ENCODE assay signal across 6 cellular contexts in the genomic region with DNA sequence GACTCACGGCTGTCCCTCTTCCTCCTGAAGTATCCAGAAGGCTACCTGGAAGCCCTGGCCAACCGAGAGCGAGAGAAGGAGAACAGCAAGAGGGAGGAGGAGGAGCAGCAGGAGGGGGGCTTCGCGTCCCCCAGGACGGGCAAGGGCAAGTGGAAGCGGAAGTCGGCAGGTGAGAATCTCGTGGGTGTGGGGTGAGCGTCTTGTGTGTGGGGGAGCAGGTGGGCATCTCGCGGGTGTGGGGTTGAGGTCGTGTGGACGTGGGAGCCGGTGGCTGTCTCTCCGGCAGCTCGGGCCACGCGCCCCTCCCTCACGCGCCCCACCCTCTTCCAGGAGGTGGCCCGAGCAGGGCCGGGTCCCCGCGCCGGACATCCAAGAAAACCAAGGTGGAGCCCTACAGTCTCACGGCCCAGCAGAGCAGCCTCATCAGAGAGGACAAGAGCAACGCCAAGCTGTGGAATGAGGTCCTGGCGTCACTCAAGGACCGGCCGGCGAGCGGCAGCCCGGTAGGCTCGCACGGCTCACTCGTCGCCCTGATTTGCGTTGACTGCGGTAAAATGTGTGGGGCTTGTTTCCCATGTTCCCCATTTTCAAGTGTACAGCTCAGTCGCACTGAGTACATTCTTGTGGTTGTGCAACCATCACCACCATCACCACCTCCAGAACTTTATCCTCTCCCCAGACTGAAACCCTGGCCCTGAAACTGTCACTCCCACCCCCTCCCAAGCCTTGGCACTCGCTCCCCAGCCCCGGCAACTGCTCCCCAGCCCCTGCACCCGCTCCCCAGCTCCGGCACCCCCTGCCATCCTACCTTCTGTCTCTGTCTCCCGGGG. TPM values are rescaled to one million over a fixed set of nuclear protein-coding genes. Genes with fewer than 3 reads are reported as not detected.
"Had no signal": no experiment of that assay in that cellular context is flagged by ENCODE, and none has a peak within 500 bp of the region (broad histone marks: within the 10 kb centered on the region; RNA-seq: fewer than 3 reads in every experiment).

No MANE protein-coding gene starts in this region.

RNA-seq across cellular contexts. Expression of gene ARRDC5, which starts 51.8 kb away (rescaled TPM):
- total RNA-seq: cerebellum, epithelial cell of proximal tubule, fibroblast of villous mesenchyme, osteocyte, progenitor cell of endocrine pancreas, smooth muscle cell had no signal
- polyA plus RNA-seq: smooth muscle cell had no signal
